In the genomic region with DNA sequence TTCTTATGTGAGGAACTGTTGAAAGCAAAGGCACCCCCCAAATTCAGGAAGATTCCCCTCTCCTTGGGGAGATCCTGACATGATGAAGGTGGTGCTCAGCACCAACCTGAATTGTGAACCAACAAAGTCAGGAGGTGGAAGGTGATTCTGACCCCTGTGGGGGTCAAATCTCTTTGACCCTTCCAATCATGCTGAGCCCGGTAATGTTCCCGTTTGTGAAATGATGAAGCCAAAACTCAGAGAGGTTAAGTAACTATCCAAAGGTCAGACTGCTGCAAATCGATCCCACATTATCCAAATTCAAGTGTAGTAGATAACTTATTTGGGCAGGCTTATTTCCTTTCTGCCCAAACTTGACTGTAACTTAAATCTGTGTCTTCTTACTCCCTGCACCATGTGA, we compare ENCODE assay signal across 11 cellular contexts. TPM values are rescaled to one million over a fixed set of nuclear protein-coding genes. Genes with fewer than 3 reads are reported as not detected.
"Had no signal": no experiment of that assay in that cellular context is flagged by ENCODE, and none has a peak within 500 bp of the region (broad histone marks: within the 10 kb centered on the region; RNA-seq: fewer than 3 reads in every experiment).

No MANE protein-coding gene starts in this region.

- H3K27ac ChIP-seq: GM23248, KMS-11 had no signal

- H3K4me3 ChIP-seq: GM23248, HAP-1 had no signal

- H3K27ac Mint-ChIP-seq: HFFc6, IgD-negative memory B cell had no signal

- FAIRE-seq: HTR-8/SVneo had no signal

- H2AFZ ChIP-seq: GM23248 had no signal

- H3K36me3 ChIP-seq: HAP-1 had no signal

- H3K4me2 ChIP-seq: KMS-11 had no signal

- ATAC-seq: HCT116 had no signal

- H3K4me1 ChIP-seq: HAP-1 had no signal

- H3K9ac ChIP-seq: GM23248, KMS-11 had no signal

- H3K4me3 Mint-ChIP-seq: HFFc6, IgD-negative memory B cell had no signal

- H3K4me1 Mint-ChIP-seq: IgD-negative memory B cell had no signal

- DNase-seq: GM23248, GOT3, H7, HFFc6, KBM-7 had no signal

RNA-seq across cellular contexts. Expression of a gene that starts 19.1 kb away (rescaled TPM):
- total RNA-seq: HT-29 had no signal

RNA-seq across cellular contexts. Expression of a gene that starts 33.1 kb away (rescaled TPM):
- total RNA-seq: H7, HT-29 had no signal
- polyA plus RNA-seq: IgD-negative memory B cell had no signal
